Comparison of ENCODE assay signal across 16 cellular contexts in genomic region chr20:50455656-50456451, GRCh38. TPM values are rescaled to one million over a fixed set of nuclear protein-coding genes. Genes with fewer than 3 reads are reported as not detected.
DNase-seq lines count a peak whose midpoint lies in the region; ATAC-seq, FAIRE-seq and TF ChIP-seq lines count a peak whose summit lies in the region.
"Had no signal": no experiment of that assay in that cellular context is flagged by ENCODE, and none has a peak within 500 bp of the region (broad histone marks: within the 10 kb centered on the region; RNA-seq: fewer than 3 reads in every experiment).

No MANE protein-coding gene starts in this region.

- H3K4me3 Mint-ChIP-seq in T-helper 1 cell treated with Interleukin-12 subunit alpha and Interleukin-12 subunit beta and Interleukin-4 antibody, amounts not matched to agents 30 μg/mL and 1 μg/mL, for 36 hours, result no peak overlapping the region
- H3K4me3 Mint-ChIP-seq in MCF 10A (ENCODE audit: unreplicated experiment), result no peak overlapping the region
- no peak overlapping the region for H3K4me3 Mint-ChIP-seq in endothelial cell (ENCODE audit: unreplicated experiment)
- no peak overlapping the region for H3K4me3 Mint-ChIP-seq in T-helper 17 cell
- H3K4me3 Mint-ChIP-seq: activated CD4-positive, alpha-beta T cell treated with anti-CD3 and anti-CD28 coated beads, Interleukin-2, amount 10 ng/mL, durations not matched to agents 7 days and 5 days; effector memory CD8-positive, alpha-beta T cell; stimulated activated effector memory CD8-positive, alpha-beta T cell treated with anti-CD3 and anti-CD28 coated beads, Interleukin-12 subunit alpha, Interleukin-12 subunit beta, amount 100 ng/mL, for 72 hours had no signal

- H3K4me1 Mint-ChIP-seq in T-helper 1 cell treated with Interleukin-12 subunit alpha and Interleukin-12 subunit beta and Interleukin-4 antibody, amounts not matched to agents 30 μg/mL and 1 μg/mL, for 36 hours (ENCODE audit: low read depth), result peaks cover 16% of the 10 kb centered on the region
- H3K4me1 Mint-ChIP-seq in MCF 10A (ENCODE audit: insufficient read depth, unreplicated experiment) (peaks cover 27% of the 10 kb centered on the region), endothelial cell (ENCODE audit: unreplicated experiment) (no peaks in the 10 kb centered on the region), T-helper 17 cell (peaks cover 11% of the 10 kb centered on the region)

- H3K36me3 ChIP-seq in HepG2 (replicated peaks in 1 of 2; ENCODE audit: control insufficient read depth in 1 of 2, insufficient read depth in 2 of 2, low read length in 2 of 2) (no peaks in the 10 kb centered on the region), upper lobe of left lung (no peaks in the 10 kb centered on the region)
- H3K36me3 ChIP-seq: gastrocnemius medialis had no signal

- no peaks in the 10 kb centered on the region; a peak in 1 of 5 replicates for H3K27me3 ChIP-seq in HepG2 (ENCODE audit: control insufficient read depth in 1 of 2, insufficient read depth in 2 of 2, low read length in 2 of 2)
- no peaks in the 10 kb centered on the region for H3K27me3 ChIP-seq in upper lobe of left lung
- H3K27me3 ChIP-seq: gastrocnemius medialis had no signal

- no peaks in the 10 kb centered on the region for H3K79me2 ChIP-seq in HepG2 (ENCODE audit: insufficient read depth, low read length)

- no peaks in the 10 kb centered on the region for H3K9me3 Mint-ChIP-seq in T-helper 1 cell treated with Interleukin-12 subunit alpha and Interleukin-12 subunit beta and Interleukin-4 antibody, amounts not matched to agents 30 μg/mL and 1 μg/mL, for 36 hours
- H3K9me3 Mint-ChIP-seq in MCF 10A (ENCODE audit: unreplicated experiment) (peaks cover 10% of the 10 kb centered on the region), endothelial cell (ENCODE audit: unreplicated experiment) (no peaks in the 10 kb centered on the region)
- H3K9me3 Mint-ChIP-seq: activated CD4-positive, alpha-beta T cell treated with anti-CD3 and anti-CD28 coated beads, Interleukin-2, amount 10 ng/mL, durations not matched to agents 7 days and 5 days; effector memory CD8-positive, alpha-beta T cell; stimulated activated effector memory CD8-positive, alpha-beta T cell treated with anti-CD3 and anti-CD28 coated beads, Interleukin-12 subunit alpha, Interleukin-12 subunit beta, amount 100 ng/mL, for 72 hours had no signal

- no peaks in the 10 kb centered on the region for H4K20me1 ChIP-seq in HepG2 (ENCODE audit: insufficient read depth, low read length)

- H3K4me2 ChIP-seq in HepG2 (ENCODE audit: low read depth, low read length), result peak overlapping the region; percentile 67

- CTCF ChIA-PET in MCF 10A (lab: Yijun Ruan, JAX), result interaction anchor here (0.7 to 1.8 kb wide), 5 partner anchors 8 to 270 kb away, joined by 3 to 9 read pairs (median 4); no protein-coding TSS in a partner anchor
- CTCF ChIA-PET in HepG2 (lab: Yijun Ruan, JAX; ENCODE audit: low intra/inter-chr PET ratio, low total read pairs), result no interaction called here

- in situ Hi-C loops in HepG2 (cut with HindIII; ENCODE audit: extremely low pct_ligation_motif_present, low pct_unique_long_range_greater_than_20kb), result no loop called here

- H3K9me3 ChIP-seq in HepG2 (ENCODE audit: low read length), result no peaks in the 10 kb centered on the region
- no peaks in the 10 kb centered on the region for H3K9me3 ChIP-seq in upper lobe of left lung
- H3K9me3 ChIP-seq in T-helper 17 cell (ENCODE audit: control insufficient read depth, low read length, poor library complexity, severe bottlenecking), result no peaks in the 10 kb centered on the region
- H3K9me3 ChIP-seq: gastrocnemius medialis had no signal

- peaks cover 30% of the 10 kb centered on the region for H3K27me3 Mint-ChIP-seq in T-helper 1 cell treated with Interleukin-12 subunit alpha and Interleukin-12 subunit beta and Interleukin-4 antibody, amounts not matched to agents 30 μg/mL and 1 μg/mL, for 36 hours (ENCODE audit: low read depth)
- H3K27me3 Mint-ChIP-seq in MCF 10A (ENCODE audit: insufficient read depth, unreplicated experiment) (no peaks in the 10 kb centered on the region), endothelial cell (ENCODE audit: unreplicated experiment) (no peaks in the 10 kb centered on the region), T-helper 17 cell (peaks cover 58% of the 10 kb centered on the region)

- intact Hi-C loops in MCF 10A (cut with micrococcal nuclease) (no loop called here), HepG2 (cut with micrococcal nuclease; ENCODE audit: unreplicated experiment) (no loop called here)

- TF ChIP-seq CTCF in MCF 10A (IDR thresholded peaks at IDR 0.05; ENCODE audit: unreplicated experiment) (no peak), HepG2 (CRISPR knock-in tag; IDR thresholded peaks at IDR 0.05) (peak; percentile 15), upper lobe of left lung (IDR thresholded peaks at IDR 0.05) (no peak), endothelial cell (IDR thresholded peaks at IDR 0.05; ENCODE audit: unreplicated experiment) (no peak), foreskin fibroblast (IDR thresholded peaks at IDR 0.05; ENCODE audit: low read depth, low read length) (no peak)

- TF ChIP-seq RAD21 in HepG2 (CRISPR knock-in tag; IDR thresholded peaks at IDR 0.05), result no peak

- H3K27ac Mint-ChIP-seq in T-helper 1 cell treated with Interleukin-12 subunit alpha and Interleukin-12 subunit beta and Interleukin-4 antibody, amounts not matched to agents 30 μg/mL and 1 μg/mL, for 36 hours, result peak overlapping the region; percentile 41
- H3K27ac Mint-ChIP-seq in MCF 10A (ENCODE audit: low read depth, unreplicated experiment) (peak overlapping the region; percentile 12), endothelial cell (ENCODE audit: unreplicated experiment) (no peak overlapping the region), T-helper 17 cell (no peak overlapping the region)
- H3K27ac Mint-ChIP-seq: effector memory CD8-positive, alpha-beta T cell; stimulated activated effector memory CD8-positive, alpha-beta T cell treated with anti-CD3 and anti-CD28 coated beads, Interleukin-12 subunit alpha, Interleukin-12 subunit beta, amount 100 ng/mL, for 72 hours had no signal

- peak; percentile 94 for FAIRE-seq in HepG2 (lab: Jason Lieb, UNC)
- FAIRE-seq: islet of Langerhans had no signal

- peak overlapping the region; percentile 52 for H3K9ac ChIP-seq in HepG2 (ENCODE audit: insufficient read depth, low read depth, low read length)

- H3K4me3 ChIP-seq in HepG2 (replicated peaks in 1 of 3; ENCODE audit: insufficient read depth in 1 of 3, low read depth in 2 of 3, low read length in 3 of 3) (peak overlapping the region; percentile 15 to 49 (median 42); a peak in 5 of 6 replicates), upper lobe of left lung (no peak overlapping the region), foreskin fibroblast (ENCODE audit: low read depth in 1 of 2, low read length in 2 of 2) (no peak overlapping the region)
- H3K4me3 ChIP-seq: gastrocnemius medialis had no signal

- peak overlapping the region; percentile 71 for H3K27ac ChIP-seq in HepG2 (ENCODE audit: extremely low read length, insufficient read depth, low read length)
- peak overlapping the region; percentile 31 to 76 (median 72) for H3K27ac ChIP-seq in upper lobe of left lung

- POLR2A ChIA-PET in MCF 10A (lab: Yijun Ruan, JAX) (interaction anchor here (2.0 kb wide), 1 partner anchor 27 kb away, joined by 9 read pairs; no protein-coding TSS in a partner anchor), HepG2 (lab: Yijun Ruan, JAX) (interaction anchor here (1.0 to 6.2 kb wide), 25 partner anchors 9 to 303 kb away, joined by 3 to 70 read pairs (median 4); partner anchors contain the start of genes CEBPB and PEDS1)

- peaks cover 1% of the 10 kb centered on the region for H3K36me3 Mint-ChIP-seq in T-helper 1 cell treated with Interleukin-12 subunit alpha and Interleukin-12 subunit beta and Interleukin-4 antibody, amounts not matched to agents 30 μg/mL and 1 μg/mL, for 36 hours (ENCODE audit: low read depth)
- H3K36me3 Mint-ChIP-seq in MCF 10A (ENCODE audit: insufficient read depth, unreplicated experiment), result no peaks in the 10 kb centered on the region
- no peaks in the 10 kb centered on the region for H3K36me3 Mint-ChIP-seq in endothelial cell (ENCODE audit: low read depth, unreplicated experiment)
- H3K36me3 Mint-ChIP-seq in T-helper 17 cell (ENCODE audit: low read depth), result peaks cover 7% of the 10 kb centered on the region

- WGBS in HepG2 (ENCODE audit: low lambda C conversion rate), result 6% methylated on average over 19 of the region's 19 CpGs
- 35 to 46% methylated on average over 9 to 18 of the region's 19 CpGs for WGBS in upper lobe of left lung, 2 donors

- H3K4me1 ChIP-seq in HepG2 (ENCODE audit: insufficient read depth, low read length) (peaks cover 99% of the 10 kb centered on the region), upper lobe of left lung (peaks cover 28 to 50% (median 37%) of the 10 kb centered on the region in 4 donors)

- BruUV-seq in MCF 10A (replicated peaks; lab: Mats Ljungman, UMichigan) (no TSS peak), HepG2 (replicated peaks; lab: Mats Ljungman, UMichigan) (TSS peak; percentile 65)

- TF ChIP-seq POLR2A in HepG2 (IDR thresholded peaks at IDR 0.05; ENCODE audit: insufficient read depth in 1 of 2, low read depth in 2 of 2, low read length in 2 of 2), result peak in 1 of 2 experiments; percentile 65; a peak in 2 of 4 replicates
- no peak for TF ChIP-seq POLR2A in upper lobe of left lung (IDR thresholded peaks at IDR 0.05)

- DNase-seq in T-helper 1 cell (no peak), MCF 10A (ENCODE audit: unreplicated experiment) (no peak), HepG2 (ENCODE audit: low spot score) (peak; percentile 75), upper lobe of left lung (peak in 1 of 2 donors; percentile 52), endothelial cell (ENCODE audit: low spot score) (no peak), T-helper 17 cell (no peak), foreskin fibroblast (no peak)
- DNase-seq: activated CD4-positive, alpha-beta T cell treated with anti-CD3 and anti-CD28 coated beads, Interleukin-2, amount 10 ng/mL, durations not matched to agents 7 days and 5 days; activated effector memory CD4-positive, alpha-beta T cell treated with Interleukin-2 at 50 U/mL for 16 hours; effector memory CD8-positive, alpha-beta T cell; gastrocnemius medialis; NCI-H1436 treated with DMSO at 0.1 percent for 48 hours; stimulated activated CD4-positive, alpha-beta T cell treated with anti-CD3 and anti-CD28 coated beads, Interleukin-4, amount 100 ng/mL, for 4 hours had no signal

- H2AFZ ChIP-seq in HepG2 (ENCODE audit: low read length), result no peak overlapping the region

- ATAC-seq in HepG2 (peak; percentile 50), upper lobe of left lung (ENCODE audit: low FRiP score in 2 of 2) (peak in 1 of 2 donors; percentile 18), T-helper 17 cell (no peak)
- ATAC-seq: effector memory CD8-positive, alpha-beta T cell; gastrocnemius medialis; stimulated activated effector memory CD8-positive, alpha-beta T cell treated with anti-CD3 and anti-CD28 coated beads, Interleukin-12 subunit alpha, Interleukin-12 subunit beta, amount 100 ng/mL, for 72 hours had no signal

- peak in 1 of 2 experiments; percentile 98; a peak in 2 of 4 replicates for TF ChIP-seq EP300 in HepG2 (IDR thresholded peaks at IDR 0.05; ENCODE audit: low read depth in 2 of 2, low read length in 2 of 2)
- TF ChIP-seq EP300 in HepG2 (CRISPR knock-in tag; IDR thresholded peaks at IDR 0.05; ENCODE audit: borderline replicate concordance), result peak; percentile 88; the same call in 1 of the 2 replicates
- TF ChIP-seq EP300 in upper lobe of left lung (IDR thresholded peaks at IDR 0.05), result no peak

RNA-seq across cellular contexts. Expression of gene PTPN1, which starts 54.3 kb away (rescaled TPM):
- 56.4 and 63.0 TPM in 2 replicates for total RNA-seq in MCF 10A (2022)
- 33.3 and 37.2 TPM in 2 replicates for total RNA-seq in HepG2 (2016; rRNA removed; fragmentation: Illumina TruSeq; extraction: Trizol)
- total RNA-seq in HepG2 (2016; cell fraction: cytosol; rRNA removed; fragmentation: Illumina TruSeq; extraction: Trizol; ENCODE audit: low read depth), result 4.1 and 4.3 TPM in 2 replicates
- total RNA-seq in HepG2 (2016; cell fraction: insoluble cytoplasmic fraction; rRNA removed; fragmentation: Illumina TruSeq; extraction: Trizol), result 31.0 and 34.8 TPM in 2 replicates
- 16.1 and 17.5 TPM in 2 replicates for total RNA-seq in HepG2 (2016; cell fraction: membrane; rRNA removed; fragmentation: Illumina TruSeq; extraction: Trizol)
- total RNA-seq in HepG2 (2016; cell fraction: nucleus; rRNA removed; fragmentation: Illumina TruSeq; extraction: Trizol), result 22.9 and 26.4 TPM in 2 replicates
- polyA plus RNA-seq in HepG2 (2011; rRNA removed), result 16.8 and 17.7 TPM in 2 replicates
- 14.7 and 18.4 TPM in 2 replicates for polyA plus RNA-seq in HepG2 (2011; cell fraction: cytosol; rRNA removed)
- polyA plus RNA-seq in HepG2 (2011; cell fraction: nucleus; rRNA removed), result 21.4 and 23.7 TPM in 2 replicates
- 20.9 and 24.3 TPM in 2 replicates for polyA plus RNA-seq in HepG2 (2012)
- polyA plus RNA-seq in HepG2 (2016; cell fraction: cytosol; fragmentation: Illumina TruSeq; extraction: Trizol; ENCODE audit: low read depth), result 2.4 and 2.5 TPM in 2 replicates
- polyA plus RNA-seq in HepG2 (2016; cell fraction: insoluble cytoplasmic fraction; fragmentation: Illumina TruSeq; extraction: Trizol; ENCODE audit: low read depth), result 33.0 and 39.3 TPM in 2 replicates
- polyA plus RNA-seq in HepG2 (2016; cell fraction: membrane; fragmentation: Illumina TruSeq; extraction: Trizol; ENCODE audit: low read depth), result 9.4 and 10.0 TPM in 2 replicates
- 31.1 and 31.8 TPM in 2 replicates for polyA plus RNA-seq in HepG2 (2016; cell fraction: nucleus; fragmentation: Illumina TruSeq; extraction: Trizol; ENCODE audit: insufficient read depth, low read depth)
- 27.4 and 30.1 TPM in 2 replicates for polyA minus RNA-seq in HepG2 (2011; rRNA and poly(A)+ RNA removed; ENCODE audit: low replicate concordance)
- polyA minus RNA-seq in HepG2 (2011; cell fraction: cytosol; rRNA and poly(A)+ RNA removed), result 12.4 and 15.0 TPM in 2 replicates
- polyA minus RNA-seq in HepG2 (2011; cell fraction: nucleus; rRNA and poly(A)+ RNA removed), result 23.0 and 24.9 TPM in 2 replicates
- 100 to 1,000 TPM in 3 of 6 donors, 10 to 100 TPM in 3; 75.1 to 137 (median 96.1) TPM for total RNA-seq in upper lobe of left lung
- total RNA-seq in endothelial cell (ENCODE audit: unreplicated experiment), result 46.0 TPM
- total RNA-seq in T-helper 17 cell, result 10 to 100 TPM; 65.5 to 67.7 TPM

Comparison
In these comparisons a context has a peak if more than half of its experiments do, and no peak if none do; other contexts are left out.
1. H3K27ac Mint-ChIP-seq: peak in T-helper 1 cell treated with Interleukin-12 subunit alpha and Interleukin-12 subunit beta and Interleukin-4 antibody, amounts not matched to agents 30 μg/mL and 1 μg/mL, for 36 hours (single experiment) and MCF 10A (single experiment); none in endothelial cell (single experiment) and T-helper 17 cell (single experiment).
2. H3K4me3 ChIP-seq: peak in HepG2 (3 of 3); none in upper lobe of left lung (0 of 4) and foreskin fibroblast (0 of 2).